In the genomic region with DNA sequence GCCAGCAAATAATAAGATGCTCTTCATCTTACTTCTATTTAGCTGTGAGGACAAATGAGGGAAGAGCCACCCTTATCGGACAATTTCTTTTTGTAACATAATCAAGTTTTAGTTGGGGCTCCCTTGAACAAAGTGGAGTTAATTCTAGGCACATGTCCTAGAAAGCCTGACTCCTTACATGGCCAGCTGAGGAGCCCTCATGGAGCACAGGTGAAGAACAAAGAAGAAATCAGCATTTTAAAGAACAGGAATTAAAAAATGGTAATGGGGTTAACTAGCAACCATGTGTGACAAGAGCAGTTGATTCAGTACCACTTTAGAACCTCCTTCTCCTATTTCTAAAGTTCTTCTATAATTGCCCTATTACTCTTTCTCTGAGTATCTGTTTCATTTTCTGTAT, we compare ENCODE assay signal across 2 cellular contexts.
TF ChIP-seq lines count a peak whose summit lies in the region.

No MANE protein-coding gene starts in this region.

TF ChIP-seq in A549, 52 proteins besides CTCF, POLR2A, EP300 and RAD21:
- TF ChIP-seq TP53 (CRISPR knock-in tag; IDR thresholded peaks at IDR 0.05) = no peak
- no peak for TF ChIP-seq MAFK (IDR thresholded peaks at IDR 0.05; ENCODE audit: partially characterized antibody)
- no peak for TF ChIP-seq ZC3H11A (IDR thresholded peaks at IDR 0.05)
- TF ChIP-seq RFX5 (IDR thresholded peaks at IDR 0.05) = no peak
- TF ChIP-seq KDM5A (IDR thresholded peaks at IDR 0.05) = no peak
- no peak for TF ChIP-seq ZFP36 (IDR thresholded peaks at IDR 0.05; ENCODE audit: borderline replicate concordance, partially characterized antibody)
- TF ChIP-seq MAZ (IDR thresholded peaks at IDR 0.05; ENCODE audit: borderline replicate concordance, low read depth, low read length) = no peak
- TF ChIP-seq, protein P1, sequence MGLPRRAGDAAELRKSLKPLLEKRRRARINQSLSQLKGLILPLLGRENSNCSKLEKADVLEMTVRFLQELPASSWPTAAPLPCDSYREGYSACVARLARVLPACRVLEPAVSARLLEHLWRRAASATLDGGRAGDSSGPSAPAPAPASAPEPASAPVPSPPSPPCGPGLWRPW (IDR thresholded peaks at IDR 0.05) = no peak
- TF ChIP-seq HOXB5 (CRISPR knock-in tag; IDR thresholded peaks at IDR 0.05) = no peak
- no peak for TF ChIP-seq BHLHE40 (IDR thresholded peaks at IDR 0.05; ENCODE audit: low read depth, low read length)
- no peak for TF ChIP-seq JUNB (IDR thresholded peaks at IDR 0.05)
- TF ChIP-seq FOSB (CRISPR knock-in tag; IDR thresholded peaks at IDR 0.05) = no peak

TF ChIP-seq in H1, 55 proteins besides CTCF, POLR2A, EP300 and RAD21:
- TF ChIP-seq MAFK (IDR thresholded peaks at IDR 0.05; ENCODE audit: low read depth, low read length) (no peak), ASH2L (IDR thresholded peaks at IDR 0.05; ENCODE audit: low read length) (no peak), NANOG (IDR thresholded peaks at IDR 0.05; ENCODE audit: insufficient read depth, low read depth, low read length, poor library complexity, severe bottlenecking) (no peak), TAF1 (IDR thresholded peaks at IDR 0.05; ENCODE audit: low read depth, low read length) (no peak), CTBP2 (IDR thresholded peaks at IDR 0.05; ENCODE audit: borderline replicate concordance, insufficient read depth, insufficient read length, low read length) (no peak), GTF2F1 (IDR thresholded peaks at IDR 0.05; ENCODE audit: borderline replicate concordance, low read depth, low read length) (no peak)
- TF ChIP-seq, protein P2, sequence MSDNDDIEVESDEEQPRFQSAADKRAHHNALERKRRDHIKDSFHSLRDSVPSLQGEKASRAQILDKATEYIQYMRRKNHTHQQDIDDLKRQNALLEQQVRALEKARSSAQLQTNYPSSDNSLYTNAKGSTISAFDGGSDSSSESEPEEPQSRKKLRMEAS (IDR thresholded peaks at IDR 0.05) = peak; percentile 47; the same call in 1 of the 2 replicates
